1 cellular context compared by ENCODE assay signal in genomic region chr5:56951946-56952691, GRCh38.
TF ChIP-seq lines count a peak whose summit lies in the region.

Gene MIER3 (minus strand): TSS chr5:56952123. CDS start chr5:56952102, 21 bp downstream.

TF ChIP-seq in IMR-90, 13 proteins besides CTCF, POLR2A, EP300 and RAD21 (continued from another document):
- TF ChIP-seq USF2 (IDR thresholded peaks at IDR 0.05; ENCODE audit: low read depth, low read length) (no peak), MAFK (IDR thresholded peaks at IDR 0.05; ENCODE audit: low read depth, low read length) (no peak)
